Comparison of ENCODE assay signal across 30 cellular contexts in genomic region chr11:12871251-12871650, GRCh38.
DNase-seq lines count a peak whose midpoint lies in the region; ATAC-seq, FAIRE-seq and TF ChIP-seq lines count a peak whose summit lies in the region.
"Had no signal": no experiment of that assay in that cellular context is flagged by ENCODE, and none has a peak within 500 bp of the region (broad histone marks: within the 10 kb centered on the region; RNA-seq: fewer than 3 reads in every experiment).

No MANE protein-coding gene starts in this region.

- peaks cover 33% of the 10 kb centered on the region for H4K20me1 ChIP-seq in astrocyte (ENCODE audit: insufficient read depth, low read length)

- H3K27ac Mint-ChIP-seq in Caco-2 (ENCODE audit: unreplicated experiment) (peak overlapping the region; percentile 63), astrocyte (ENCODE audit: unreplicated experiment) (peak overlapping the region; percentile 79)
- H3K27ac Mint-ChIP-seq: activated CD8-positive, alpha-beta T cell treated with anti-CD3 and anti-CD28 coated beads for 36 hours; activated naive CD4-positive, alpha-beta T cell treated with anti-CD3 and anti-CD28 coated beads, Interleukin-2, amount 10 ng/mL, durations not matched to agents 7 days and 5 days; activated T-helper 1 cell treated with anti-CD3 and anti-CD28 coated beads, Interleukin-12 subunit alpha, Interleukin-12 subunit beta, Interleukin-2, Interleukin-4 antibody, amounts not matched to agents 30 ng/mL and 10 ng/mL and 1 ng/mL, durations not matched to agents 14 hours and 24 hours and 36 hours; natural killer cell treated with Interleukin-12 subunit alpha and Interleukin-12 subunit beta and Interleukin-15 and Interleukin-18, amount 100 ng/mL, for 72 hours; stimulated activated naive CD8-positive, alpha-beta T cell treated with anti-CD3 and anti-CD28 coated beads, Interleukin-15, Interleukin-2, amounts not matched to agents 100 ng/mL and 50 ng/mL, for 24 hours had no signal

- no peak for TF ChIP-seq EP300 in sigmoid colon (IDR thresholded peaks at IDR 0.05)

- H3K4me1 Mint-ChIP-seq in Caco-2 (ENCODE audit: low read depth, unreplicated experiment), result peaks cover 3% of the 10 kb centered on the region
- peaks cover 27% of the 10 kb centered on the region for H3K4me1 Mint-ChIP-seq in astrocyte (ENCODE audit: low read depth, unreplicated experiment)
- H3K4me1 Mint-ChIP-seq: activated naive CD4-positive, alpha-beta T cell treated with anti-CD3 and anti-CD28 coated beads, Interleukin-2, amount 10 ng/mL, durations not matched to agents 7 days and 5 days had no signal

- H3K36me3 Mint-ChIP-seq in Caco-2 (ENCODE audit: insufficient read depth, unreplicated experiment) (peaks cover 34% of the 10 kb centered on the region), astrocyte (ENCODE audit: low read depth, unreplicated experiment) (peaks cover 26% of the 10 kb centered on the region)
- H3K36me3 Mint-ChIP-seq: activated naive CD4-positive, alpha-beta T cell treated with anti-CD3 and anti-CD28 coated beads, Interleukin-2, amount 10 ng/mL, durations not matched to agents 7 days and 5 days; natural killer cell treated with Interleukin-12 subunit alpha and Interleukin-12 subunit beta and Interleukin-15 and Interleukin-18, amount 100 ng/mL, for 72 hours had no signal

- peaks cover 24% of the 10 kb centered on the region for H3K79me2 ChIP-seq in astrocyte (ENCODE audit: insufficient read depth, low read length)
- H3K79me2 ChIP-seq: parathyroid adenoma had no signal

- H3K4me3 Mint-ChIP-seq in Caco-2 (ENCODE audit: unreplicated experiment) (no peak overlapping the region), astrocyte (ENCODE audit: unreplicated experiment) (no peak overlapping the region)
- H3K4me3 Mint-ChIP-seq: activated CD8-positive, alpha-beta T cell treated with anti-CD3 and anti-CD28 coated beads for 36 hours; activated naive CD4-positive, alpha-beta T cell treated with anti-CD3 and anti-CD28 coated beads, Interleukin-2, amount 10 ng/mL, durations not matched to agents 7 days and 5 days; activated T-helper 1 cell treated with anti-CD3 and anti-CD28 coated beads, Interleukin-12 subunit alpha, Interleukin-12 subunit beta, Interleukin-2, Interleukin-4 antibody, amounts not matched to agents 30 ng/mL and 10 ng/mL and 1 ng/mL, durations not matched to agents 14 hours and 24 hours and 36 hours; natural killer cell treated with Interleukin-12 subunit alpha and Interleukin-12 subunit beta and Interleukin-15 and Interleukin-18, amount 100 ng/mL, for 72 hours; stimulated activated naive CD8-positive, alpha-beta T cell treated with anti-CD3 and anti-CD28 coated beads, Interleukin-15, Interleukin-2, amounts not matched to agents 100 ng/mL and 50 ng/mL, for 24 hours had no signal

- no peak overlapping the region for H3K27ac ChIP-seq in astrocyte (ENCODE audit: low read depth, low read length)
- H3K27ac ChIP-seq in mesodermal cell (ENCODE audit: low read depth, low read length, severe bottlenecking), result peak overlapping the region; percentile 26
- peak overlapping the region in 3 of 4 donors; percentile 44 to 66 (median 58) for H3K27ac ChIP-seq in sigmoid colon
- H3K27ac ChIP-seq: lower lobe of right lung, parathyroid adenoma, SJSA1, thoracic aorta had no signal

- ATAC-seq in HG02623 (IDR thresholded peaks at IDR 0.05; ENCODE audit: unreplicated experiment), result no peak
- ATAC-seq: activated CD8-positive, alpha-beta T cell treated with anti-CD3 and anti-CD28 coated beads for 36 hours; lower lobe of right lung; natural killer cell treated with Interleukin-12 subunit alpha and Interleukin-12 subunit beta and Interleukin-15 and Interleukin-18, amount 100 ng/mL, for 72 hours; right cardiac atrium had no signal

- H3K9ac ChIP-seq in astrocyte (ENCODE audit: low read length), result no peak overlapping the region
- H3K9ac ChIP-seq: parathyroid adenoma had no signal

- intact Hi-C loops in Caco-2 (cut with micrococcal nuclease; ENCODE audit: unreplicated experiment), result no loop called here
- intact Hi-C loops in sigmoid colon (cut with DNase I), result no loop called here

- BruUV-seq in Caco-2 (replicated peaks; lab: Mats Ljungman, UMichigan), result no TSS peak

- H2AFZ ChIP-seq in astrocyte (ENCODE audit: low read depth, low read length), result no peak overlapping the region
- H2AFZ ChIP-seq: parathyroid adenoma had no signal

- H3K27me3 Mint-ChIP-seq in Caco-2 (ENCODE audit: insufficient read depth, unreplicated experiment), result no peaks in the 10 kb centered on the region
- H3K27me3 Mint-ChIP-seq in astrocyte (ENCODE audit: low read depth, unreplicated experiment), result no peaks in the 10 kb centered on the region

- no peak for TF ChIP-seq POLR2A in sigmoid colon (IDR thresholded peaks at IDR 0.05)

- peak; percentile 41 for FAIRE-seq in astrocyte (lab: Jason Lieb, UNC)
- FAIRE-seq: endothelial cell of umbilical vein, G401.6, TTC549 had no signal

- no peaks in the 10 kb centered on the region for H3K9me3 Mint-ChIP-seq in Caco-2 (ENCODE audit: unreplicated experiment)
- peaks cover 2% of the 10 kb centered on the region for H3K9me3 Mint-ChIP-seq in astrocyte (ENCODE audit: unreplicated experiment)
- H3K9me3 Mint-ChIP-seq: activated CD8-positive, alpha-beta T cell treated with anti-CD3 and anti-CD28 coated beads for 36 hours; activated naive CD4-positive, alpha-beta T cell treated with anti-CD3 and anti-CD28 coated beads, Interleukin-2, amount 10 ng/mL, durations not matched to agents 7 days and 5 days; activated T-helper 1 cell treated with anti-CD3 and anti-CD28 coated beads, Interleukin-12 subunit alpha, Interleukin-12 subunit beta, Interleukin-2, Interleukin-4 antibody, amounts not matched to agents 30 ng/mL and 10 ng/mL and 1 ng/mL, durations not matched to agents 14 hours and 24 hours and 36 hours; natural killer cell treated with Interleukin-12 subunit alpha and Interleukin-12 subunit beta and Interleukin-15 and Interleukin-18, amount 100 ng/mL, for 72 hours; stimulated activated naive CD8-positive, alpha-beta T cell treated with anti-CD3 and anti-CD28 coated beads, Interleukin-15, Interleukin-2, amounts not matched to agents 100 ng/mL and 50 ng/mL, for 24 hours had no signal

- TF ChIP-seq CTCF in Caco-2 (IDR thresholded peaks at IDR 0.05; ENCODE audit: insufficient read depth in 1 of 2, low read depth in 1 of 2, low read length in 1 of 2, severe bottlenecking in 1 of 2, unreplicated experiment in 1 of 2) (no peak), astrocyte (IDR thresholded peaks at IDR 0.05; ENCODE audit: insufficient read depth, low read depth, low read length) (no peak), sigmoid colon (IDR thresholded peaks at IDR 0.05) (no peak)

- H3K4me1 ChIP-seq in Caco-2 (no peaks in the 10 kb centered on the region), astrocyte (ENCODE audit: insufficient read depth, low read length) (peaks cover 21% of the 10 kb centered on the region), mesodermal cell (ENCODE audit: control insufficient read depth, insufficient read depth, low read length, poor library complexity, severe bottlenecking) (peaks cover 19% of the 10 kb centered on the region), sigmoid colon (peaks cover 0 to 69% (median 48%) of the 10 kb centered on the region in 4 donors)
- H3K4me1 ChIP-seq: lower lobe of right lung, parathyroid adenoma had no signal

- DNase-seq in Caco-2, result no peak
- no peak for DNase-seq in astrocyte (ENCODE audit: low read depth)
- DNase-seq in sigmoid colon, result no peak
- no peak for DNase-seq in NK-92 treated with Interleukin-12 subunit alpha and Interleukin-12 subunit beta, amount 100 ng/mL, for 24 hours (lab: John Stamatoyannopoulos, UW)
- no peak for DNase-seq in cerebellar cortex (ENCODE audit: low spot score)
- DNase-seq in NCI-H1105 (lab: John Stamatoyannopoulos, UW), result no peak
- DNase-seq: activated CD8-positive, alpha-beta memory T cell treated with anti-CD3 and anti-CD28 coated beads, Interleukin-2, amount 50 U/mL, for 48 hours; activated CD8-positive, alpha-beta T cell treated with anti-CD3 and anti-CD28 coated beads for 36 hours; activated naive CD4-positive, alpha-beta T cell treated with anti-CD3 and anti-CD28 coated beads, Interleukin-2, amount 10 ng/mL, durations not matched to agents 7 days and 5 days; C1 segment of cervical spinal cord; DMS53; hypothalamus; lower lobe of right lung; NCI-H1048; NCI-H1694 treated with DMSO at 0.1 percent for 48 hours; NCI-H510A; right cardiac atrium; RPMI8226; stimulated activated CD8-positive, alpha-beta memory T cell treated with anti-CD3 and anti-CD28 coated beads, Interleukin-4, amount 100 ng/mL, for 48 hours had no signal

- no peak overlapping the region for H3K4me3 ChIP-seq in Caco-2 (ENCODE audit: low read depth, low read length)
- no peak overlapping the region for H3K4me3 ChIP-seq in astrocyte (ENCODE audit: insufficient read depth, low read depth, low read length)
- no peak overlapping the region for H3K4me3 ChIP-seq in mesodermal cell (ENCODE audit: extremely low read depth, insufficient read depth, low read length, poor library complexity, severe bottlenecking)
- no peak overlapping the region for H3K4me3 ChIP-seq in sigmoid colon
- H3K4me3 ChIP-seq: lower lobe of right lung, SJSA1, thoracic aorta had no signal

- no peaks in the 10 kb centered on the region for H3K27me3 ChIP-seq in Caco-2 (replicated peaks; ENCODE audit: control insufficient read depth, insufficient read depth, low read length)
- no peaks in the 10 kb centered on the region for H3K27me3 ChIP-seq in astrocyte (ENCODE audit: insufficient read depth, low read length)
- no peaks in the 10 kb centered on the region for H3K27me3 ChIP-seq in sigmoid colon

- CTCF ChIA-PET in Caco-2 (lab: Charles Lee), result interaction anchor here (0.5 kb wide), 1 partner anchor 10 kb away, joined by 6 read pairs; no protein-coding TSS in a partner anchor

- no peak overlapping the region for H3K4me2 ChIP-seq in astrocyte (ENCODE audit: low read length)

- H3K9me3 ChIP-seq in Caco-2, result no peaks in the 10 kb centered on the region
- no peaks in the 10 kb centered on the region for H3K9me3 ChIP-seq in astrocyte (ENCODE audit: insufficient read depth, low read depth, low read length)
- no peaks in the 10 kb centered on the region for H3K9me3 ChIP-seq in mesodermal cell (ENCODE audit: control insufficient read depth, low read length)
- no peaks in the 10 kb centered on the region for H3K9me3 ChIP-seq in sigmoid colon
- H3K9me3 ChIP-seq: lower lobe of right lung, SJSA1, thoracic aorta had no signal

- 100% methylated on average over 1 of the region's 2 CpGs; no CpG with 5 or more reads in 1 of the 2 experiments for WGBS in mesodermal cell (ENCODE audit: insufficient coverage in 2 of 2), 2 experiments
- WGBS in sigmoid colon, 2 donors, result 82 to 84% methylated on average over 2 of the region's 2 CpGs

- H3K36me3 ChIP-seq in Caco-2 (ENCODE audit: control insufficient read depth, insufficient read depth, low read length), result no peaks in the 10 kb centered on the region; the same call in 1 of the 2 replicates
- H3K36me3 ChIP-seq in astrocyte (ENCODE audit: insufficient read depth, low read length), result peaks cover 9% of the 10 kb centered on the region
- H3K36me3 ChIP-seq in mesodermal cell (ENCODE audit: control insufficient read depth, insufficient read depth, low read length), result peaks cover 82% of the 10 kb centered on the region
- H3K36me3 ChIP-seq in sigmoid colon, result no peaks in the 10 kb centered on the region
- H3K36me3 ChIP-seq: lower lobe of right lung, thoracic aorta had no signal

- POLR2A ChIA-PET in Caco-2 (lab: Charles Lee), result no interaction called here
